8 cellular contexts compared by ENCODE assay signal in genomic region chr17:78970834-78971763, GRCh38. TPM values are rescaled to one million over a fixed set of nuclear protein-coding genes. Genes with fewer than 3 reads are reported as not detected.
DNase-seq lines count a peak whose midpoint lies in the region; ATAC-seq lines count a peak whose summit lies in the region.

No MANE protein-coding gene starts in this region.

- peak overlapping the region; percentile 83 for H4K8ac ChIP-seq in mesenchymal stem cell (ENCODE audit: low read length)

- peaks cover 31% of the 10 kb centered on the region for H3K79me1 ChIP-seq in mesenchymal stem cell (replicated peaks; ENCODE audit: low read length, poor library complexity, severe bottlenecking)

- H2BK12ac ChIP-seq in mesenchymal stem cell (ENCODE audit: low read length in 2 of 2): peak overlapping the region; percentile 68 to 85

- ATAC-seq in HG02884 (IDR thresholded peaks at IDR 0.05; ENCODE audit: unreplicated experiment): no peak

- no peak overlapping the region for H3K4me3 ChIP-seq in BLaER1 treated with 17β-estradiol and CSF1 and Interleukin-3, amounts not matched to agents 10 nM and 100 nM
- no peak overlapping the region for H3K4me3 ChIP-seq in effector memory CD4-positive, alpha-beta T cell (ENCODE audit: insufficient read depth, low read depth, low read length, poor library complexity, severe bottlenecking)
- H3K4me3 ChIP-seq in mesenchymal stem cell (ENCODE audit: insufficient read depth in 1 of 2, low read depth in 1 of 2, low read length in 2 of 2): no peak overlapping the region

- no peak overlapping the region for H3K23ac ChIP-seq in mesenchymal stem cell (ENCODE audit: low read length in 2 of 2)

- no peak overlapping the region for H2BK5ac ChIP-seq in mesenchymal stem cell (ENCODE audit: low read depth, low read length, poor library complexity, severe bottlenecking)

- H3K9me3 ChIP-seq in BLaER1 treated with 17β-estradiol and CSF1 and Interleukin-3, amounts not matched to agents 10 nM and 100 nM (replicated peaks in 1 of 11): no peaks in the 10 kb centered on the region
- H3K9me3 ChIP-seq in effector memory CD4-positive, alpha-beta T cell (ENCODE audit: control insufficient read depth, low read length): no peaks in the 10 kb centered on the region
- H3K9me3 ChIP-seq in mesenchymal stem cell (ENCODE audit: control insufficient read depth, low read length): no peaks in the 10 kb centered on the region

- H3K14ac ChIP-seq in mesenchymal stem cell (ENCODE audit: low read length in 2 of 2): peak overlapping the region in 1 of 2 experiments; percentile 87

- peaks cover 21 to 75% (median 69%) of the 10 kb centered on the region in 10 experiments for H3K4me1 ChIP-seq in BLaER1 treated with 17β-estradiol and CSF1 and Interleukin-3, amounts not matched to agents 10 nM and 100 nM
- no peaks in the 10 kb centered on the region for H3K4me1 ChIP-seq in effector memory CD4-positive, alpha-beta T cell (ENCODE audit: control insufficient read depth, insufficient read depth, low read length, poor library complexity, severe bottlenecking)
- peaks cover 34% of the 10 kb centered on the region for H3K4me1 ChIP-seq in mesenchymal stem cell (ENCODE audit: control insufficient read depth, insufficient read depth, low read depth, low read length)

- no peak overlapping the region for H2AFZ ChIP-seq in mesenchymal stem cell (ENCODE audit: low read depth, low read length)

- WGBS in mesenchymal stem cell: 55% methylated on average over 33 of the region's 34 CpGs

- H3K18ac ChIP-seq in mesenchymal stem cell (ENCODE audit: low read depth in 1 of 2, low read length in 2 of 2): peak overlapping the region in 1 of 2 experiments; percentile 43

- H3K4ac ChIP-seq in mesenchymal stem cell (ENCODE audit: low read depth in 1 of 2, low read length in 2 of 2): peak overlapping the region in 1 of 2 experiments; percentile 61

- peaks cover 0 to 25% (median 0%) of the 10 kb centered on the region in 11 experiments; a peak in 8 of 22 replicates for H4K20me1 ChIP-seq in BLaER1 treated with 17β-estradiol and CSF1 and Interleukin-3, amounts not matched to agents 10 nM and 100 nM

- no peak overlapping the region for H2BK15ac ChIP-seq in mesenchymal stem cell (ENCODE audit: low read depth, poor library complexity, severe bottlenecking)

- H3K36me3 ChIP-seq in BLaER1 treated with 17β-estradiol and CSF1 and Interleukin-3, amounts not matched to agents 10 nM and 100 nM: peaks cover 0 to 20% (median 2%) of the 10 kb centered on the region in 11 experiments; a peak in 5 of 22 replicates
- no peaks in the 10 kb centered on the region for H3K36me3 ChIP-seq in effector memory CD4-positive, alpha-beta T cell (ENCODE audit: control insufficient read depth, insufficient read depth, low read length)
- H3K36me3 ChIP-seq in mesenchymal stem cell (ENCODE audit: control insufficient read depth in 1 of 2, insufficient read depth in 2 of 2, low read depth in 1 of 2, low read length in 2 of 2): peaks cover 72 to 83% of the 10 kb centered on the region in 2 experiments

- peak overlapping the region in 5 of 11 experiments; percentile 19 to 50 (median 27); a peak in 5 of 22 replicates for H3K27ac ChIP-seq in BLaER1 treated with 17β-estradiol and CSF1 and Interleukin-3, amounts not matched to agents 10 nM and 100 nM
- H3K27ac ChIP-seq in effector memory CD4-positive, alpha-beta T cell (ENCODE audit: insufficient read depth, low read length, poor library complexity, severe bottlenecking): no peak overlapping the region
- H3K27ac ChIP-seq in mesenchymal stem cell (ENCODE audit: low read length, poor library complexity, severe bottlenecking): no peak overlapping the region

- peak overlapping the region; percentile 52 for H4K91ac ChIP-seq in mesenchymal stem cell (ENCODE audit: low read length)

- H3K9ac ChIP-seq in BLaER1 treated with 17β-estradiol and CSF1 and Interleukin-3, amounts not matched to agents 10 nM and 100 nM: peak overlapping the region in 4 of 11 experiments; percentile 2 to 50 (median 34); a peak in 3 of 22 replicates
- peak overlapping the region; percentile 58 for H3K9ac ChIP-seq in mesenchymal stem cell (ENCODE audit: low read length)

- H3K4me2 ChIP-seq in BLaER1 treated with 17β-estradiol and CSF1 and Interleukin-3, amounts not matched to agents 10 nM and 100 nM: peak overlapping the region; percentile 40 to 90 (median 75); a peak in 20 of 22 replicates
- H3K4me2 ChIP-seq in mesenchymal stem cell (ENCODE audit: low read length, poor library complexity, severe bottlenecking): no peak overlapping the region

- no peak overlapping the region for H2AK5ac ChIP-seq in mesenchymal stem cell (ENCODE audit: low read length, severe bottlenecking)

- no peaks in the 10 kb centered on the region for H3K27me3 ChIP-seq in BLaER1 treated with 17β-estradiol and CSF1 and Interleukin-3, amounts not matched to agents 10 nM and 100 nM
- H3K27me3 ChIP-seq in effector memory CD4-positive, alpha-beta T cell (replicated peaks; ENCODE audit: control insufficient read depth, insufficient read depth, low read length, poor library complexity, severe bottlenecking): no peaks in the 10 kb centered on the region
- no peaks in the 10 kb centered on the region for H3K27me3 ChIP-seq in mesenchymal stem cell (ENCODE audit: control insufficient read depth in 1 of 2, insufficient read depth in 1 of 2, low read length in 2 of 2)

- peak; percentile 27 for DNase-seq in HS-27A (ENCODE audit: low read depth)
- DNase-seq in NOMO-1 treated with dmso at 0.1 percent for 144 hours (lab: John Stamatoyannopoulos, UW; ENCODE audit: unreplicated experiment): peak; percentile 68
- peak; percentile 48 to 56 for DNase-seq in activated CD8-positive, alpha-beta memory T cell treated with anti-CD3 and anti-CD28 coated beads for 4 hours (ENCODE audit: low read depth in 2 of 2)
- DNase-seq in effector memory CD4-positive, alpha-beta T cell: peak; percentile 45 to 63 (median 46)
- peak; percentile 76 for DNase-seq in mesenchymal stem cell
- peak; percentile 62 to 64 for DNase-seq in stimulated activated CD8-positive, alpha-beta memory T cell treated with anti-CD3 and anti-CD28 coated beads, Interleukin-2, amount 100 ng/mL, for 1 hour (ENCODE audit: low read depth in 2 of 2)

- H2BK120ac ChIP-seq in mesenchymal stem cell (ENCODE audit: low read depth, low read length): no peak overlapping the region

RNA-seq across cellular contexts. Expression of gene LGALS3BP, which starts 8.6 kb away (rescaled TPM):
- 349 TPM for polyA plus RNA-seq in mesenchymal stem cell (2013, experiment 1 of 2)
- polyA plus RNA-seq in mesenchymal stem cell (2013, experiment 2 of 2): 351 TPM

RNA-seq across cellular contexts. Expression of gene CANT1, which starts 38.5 kb away (rescaled TPM):
- polyA plus RNA-seq in mesenchymal stem cell (2013, experiment 1 of 2): 37.8 TPM
- polyA plus RNA-seq in mesenchymal stem cell (2013, experiment 2 of 2): 38.3 TPM

RNA-seq across cellular contexts. Expression of gene TIMP2, which starts 45.9 kb away (rescaled TPM):
- 391 TPM for polyA plus RNA-seq in mesenchymal stem cell (2013, experiment 1 of 2)
- 397 TPM for polyA plus RNA-seq in mesenchymal stem cell (2013, experiment 2 of 2)

RNA-seq across cellular contexts. Expression of gene C1QTNF1, which starts 52.9 kb away (rescaled TPM):
- polyA plus RNA-seq in mesenchymal stem cell (2013, experiment 1 of 2): 11.9 TPM
- polyA plus RNA-seq in mesenchymal stem cell (2013, experiment 2 of 2): 13.6 TPM
